ENCODE assay signal across 9 cellular contexts in genomic region chr5:171162602-171163001, GRCh38.
DNase-seq lines count a peak whose midpoint lies in the region; ATAC-seq and TF ChIP-seq lines count a peak whose summit lies in the region.
"Had no signal": no experiment of that assay in that cellular context is flagged by ENCODE, and none has a peak within 500 bp of the region (broad histone marks: within the 10 kb centered on the region; RNA-seq: fewer than 3 reads in every experiment).

No MANE protein-coding gene starts in this region.

- TF ChIP-seq POLR2A in GM18505 (IDR thresholded peaks at IDR 0.05; ENCODE audit: borderline replicate concordance, extremely low read depth, insufficient read depth, insufficient read length), result no peak

- H3K36me3 ChIP-seq in Karpas-422 (ENCODE audit: insufficient read depth, low read length) (no peaks in the 10 kb centered on the region), colonic mucosa (no peaks in the 10 kb centered on the region)

- no peaks in the 10 kb centered on the region for H3K4me1 Mint-ChIP-seq in stimulated activated naive CD8-positive, alpha-beta T cell treated with anti-CD3 and anti-CD28 coated beads, Interleukin-15, amount 100 ng/mL, for 72 hours
- H3K4me1 Mint-ChIP-seq in naive thymus-derived CD8-positive, alpha-beta T cell, result no peaks in the 10 kb centered on the region

- no peaks in the 10 kb centered on the region for H3K36me3 Mint-ChIP-seq in naive thymus-derived CD8-positive, alpha-beta T cell

- H4K20me1 ChIP-seq in Karpas-422 (ENCODE audit: insufficient read depth, low read depth, low read length), result no peaks in the 10 kb centered on the region

- POLR2A ChIA-PET in naive thymus-derived CD8-positive, alpha-beta T cell (lab: Charles Lee), result no interaction called here

- H3K27ac Mint-ChIP-seq in stimulated activated naive CD8-positive, alpha-beta T cell treated with anti-CD3 and anti-CD28 coated beads, Interleukin-15, amount 100 ng/mL, for 72 hours, result no peak overlapping the region
- H3K27ac Mint-ChIP-seq in naive thymus-derived CD8-positive, alpha-beta T cell, result no peak overlapping the region
- H3K27ac Mint-ChIP-seq: dendritic cell treated with granulocyte-macrophage colony-stimulating factor and Interleukin-4, amounts not matched to agents 40 ng/mL and 50 ng/mL, for 4 days had no signal

- H3K27me3 ChIP-seq in Karpas-422 (ENCODE audit: low read length) (no peaks in the 10 kb centered on the region), colonic mucosa (no peaks in the 10 kb centered on the region)

- H3K9ac ChIP-seq in Karpas-422 (ENCODE audit: low read length) (no peak overlapping the region), colonic mucosa (ENCODE audit: low read depth in 2 of 2, low read length in 2 of 2) (no peak overlapping the region)

- H3K9me3 ChIP-seq in Karpas-422 (ENCODE audit: low read length) (no peaks in the 10 kb centered on the region), colonic mucosa (no peaks in the 10 kb centered on the region)

- no peaks in the 10 kb centered on the region for H3K4me1 ChIP-seq in Karpas-422 (ENCODE audit: low read length)
- no peaks in the 10 kb centered on the region for H3K4me1 ChIP-seq in colonic mucosa

- H3K79me2 ChIP-seq in Karpas-422 (ENCODE audit: low read length), result no peaks in the 10 kb centered on the region

- peak; percentile 19 for TF ChIP-seq CTCF in AG09319 (IDR thresholded peaks at IDR 0.05; ENCODE audit: low read depth, low read length)
- peak; percentile 11 for TF ChIP-seq CTCF in colonic mucosa (IDR thresholded peaks at IDR 0.05)

- DNase-seq in AG09319 (ENCODE audit: extremely low read depth, low read depth), result no peak
- DNase-seq in Karpas-422, result peak; percentile 60
- DNase-seq in colonic mucosa, result no peak
- no peak for DNase-seq in stimulated activated naive CD8-positive, alpha-beta T cell treated with anti-CD3 and anti-CD28 coated beads, Interleukin-15, amount 100 ng/mL, for 72 hours
- no peak for DNase-seq in naive thymus-derived CD8-positive, alpha-beta T cell

- no peak overlapping the region for H3K4me3 ChIP-seq in Karpas-422 (ENCODE audit: low read length)
- H3K4me3 ChIP-seq in colonic mucosa, result no peak overlapping the region

- no peak overlapping the region for H3K27ac ChIP-seq in Karpas-422 (ENCODE audit: low read length)
- H3K27ac ChIP-seq in colonic mucosa, result no peak overlapping the region

- no peaks in the 10 kb centered on the region for H3K9me3 Mint-ChIP-seq in stimulated activated naive CD8-positive, alpha-beta T cell treated with anti-CD3 and anti-CD28 coated beads, Interleukin-15, amount 100 ng/mL, for 72 hours
- H3K9me3 Mint-ChIP-seq in naive thymus-derived CD8-positive, alpha-beta T cell, result no peaks in the 10 kb centered on the region
- H3K9me3 Mint-ChIP-seq: dendritic cell treated with granulocyte-macrophage colony-stimulating factor and Interleukin-4, amounts not matched to agents 40 ng/mL and 50 ng/mL, for 4 days had no signal

- intact Hi-C loops in colonic mucosa (cut with DNase I), result no loop called here

- no peaks in the 10 kb centered on the region for H3K27me3 Mint-ChIP-seq in stimulated activated naive CD8-positive, alpha-beta T cell treated with anti-CD3 and anti-CD28 coated beads, Interleukin-15, amount 100 ng/mL, for 72 hours
- peaks cover 0 to 9% (median 1%) of the 10 kb centered on the region in 5 donors for H3K27me3 Mint-ChIP-seq in naive thymus-derived CD8-positive, alpha-beta T cell
- H3K27me3 Mint-ChIP-seq: dendritic cell treated with granulocyte-macrophage colony-stimulating factor and Interleukin-4, amounts not matched to agents 40 ng/mL and 50 ng/mL, for 4 days had no signal

- ATAC-seq in GM18909 (IDR thresholded peaks at IDR 0.05; ENCODE audit: poor library complexity, unreplicated experiment), result peak; percentile 83
- peak; percentile 60 for ATAC-seq in stimulated activated naive CD8-positive, alpha-beta T cell treated with anti-CD3 and anti-CD28 coated beads, Interleukin-15, amount 100 ng/mL, for 72 hours
- no peak for ATAC-seq in GM18505 (IDR thresholded peaks at IDR 0.05; ENCODE audit: unreplicated experiment)
- ATAC-seq in naive thymus-derived CD8-positive, alpha-beta T cell, result no peak
- ATAC-seq in HG03039 (IDR thresholded peaks at IDR 0.05; ENCODE audit: unreplicated experiment), result no peak

- H3K4me2 ChIP-seq in Karpas-422 (ENCODE audit: low read depth, low read length, poor library complexity, severe bottlenecking), result no peak overlapping the region

- H3K4me3 Mint-ChIP-seq in stimulated activated naive CD8-positive, alpha-beta T cell treated with anti-CD3 and anti-CD28 coated beads, Interleukin-15, amount 100 ng/mL, for 72 hours, result no peak overlapping the region
- no peak overlapping the region for H3K4me3 Mint-ChIP-seq in naive thymus-derived CD8-positive, alpha-beta T cell
- H3K4me3 Mint-ChIP-seq: dendritic cell treated with granulocyte-macrophage colony-stimulating factor and Interleukin-4, amounts not matched to agents 40 ng/mL and 50 ng/mL, for 4 days had no signal

- H2AFZ ChIP-seq in Karpas-422 (ENCODE audit: low read length), result no peak overlapping the region

- H3K9me2 ChIP-seq in Karpas-422 (replicated peaks; ENCODE audit: insufficient read depth, low read length), result no peaks in the 10 kb centered on the region

Comparison
In these comparisons a context has a peak if more than half of its experiments do, and no peak if none do; other contexts are left out.
1. ATAC-seq: peak in GM18909 (single experiment) and stimulated activated naive CD8-positive, alpha-beta T cell treated with anti-CD3 and anti-CD28 coated beads, Interleukin-15, amount 100 ng/mL, for 72 hours (single experiment); none in GM18505 (single experiment), naive thymus-derived CD8-positive, alpha-beta T cell (0 of 2) and HG03039 (single experiment).